Comparison of ENCODE assay signal across 9 cellular contexts in the genomic region with DNA sequence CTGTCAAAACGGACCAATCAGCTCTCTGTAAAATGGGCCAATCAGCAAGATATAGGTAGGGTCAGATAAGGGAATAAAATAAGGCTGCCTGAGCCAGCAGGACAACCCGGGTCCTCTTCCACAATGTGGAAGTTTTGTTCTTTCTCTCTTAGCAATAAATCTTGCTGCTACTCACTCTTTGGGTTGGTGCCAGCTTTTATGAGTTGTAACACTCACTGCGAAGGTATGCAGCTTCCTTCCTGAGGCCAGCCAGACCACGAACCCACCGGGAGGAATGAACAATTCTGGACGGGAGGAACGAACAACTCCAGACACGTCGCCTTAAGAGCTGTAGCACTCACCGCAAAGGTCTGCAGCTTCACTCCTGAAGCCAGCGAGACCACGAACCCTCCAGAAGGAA.
DNase-seq lines count a peak whose midpoint lies in the region; ATAC-seq and TF ChIP-seq lines count a peak whose summit lies in the region.
"Had no signal": no experiment of that assay in that cellular context is flagged by ENCODE, and none has a peak within 500 bp of the region (broad histone marks: within the 10 kb centered on the region; RNA-seq: fewer than 3 reads in every experiment).

No MANE protein-coding gene starts in this region.

- peaks cover 18% of the 10 kb centered on the region; the same call in 2 of the 3 replicates for H3K9me3 Mint-ChIP-seq in GM23338

- H3K4me1 ChIP-seq in SJSA1 (replicated peaks) (peaks cover 23% of the 10 kb centered on the region), fibroblast of lung (ENCODE audit: control insufficient read depth, extremely low read depth, insufficient read depth, low read length) (peaks cover 4% of the 10 kb centered on the region), GM23338 (ENCODE audit: insufficient read depth) (no peaks in the 10 kb centered on the region)

- H2AFZ ChIP-seq in fibroblast of lung (ENCODE audit: low read length) (peak overlapping the region; percentile 34), GM23338 (no peak overlapping the region)

- H3K27me3 ChIP-seq in SJSA1 (replicated peaks) (no peaks in the 10 kb centered on the region), fibroblast of lung (ENCODE audit: control insufficient read depth, insufficient read depth, low read length) (no peaks in the 10 kb centered on the region), GM23338 (ENCODE audit: insufficient read depth) (peaks cover 12% of the 10 kb centered on the region)
- H3K27me3 ChIP-seq: cardiac muscle cell had no signal

- H4K20me1 ChIP-seq in fibroblast of lung (ENCODE audit: control insufficient read depth, extremely low read depth, insufficient read depth, low read length) (no peaks in the 10 kb centered on the region), GM23338 (replicated peaks; ENCODE audit: insufficient read depth) (no peaks in the 10 kb centered on the region)

- H3K27ac Mint-ChIP-seq in GM23338, result no peak overlapping the region
- H3K27ac Mint-ChIP-seq: progenitor cell of endocrine pancreas had no signal

- H3K4me3 ChIP-seq in SJSA1 (no peak overlapping the region), fibroblast of lung (replicated peaks in 1 of 4; ENCODE audit: control extremely low read depth in 1 of 4, insufficient read depth in 1 of 4, low read depth in 3 of 4, low read length in 4 of 4) (no peak overlapping the region), GM23338 (no peak overlapping the region)
- H3K4me3 ChIP-seq: cardiac muscle cell had no signal

- peak overlapping the region; percentile 85 for H3K27ac ChIP-seq in SJSA1
- H3K27ac ChIP-seq in fibroblast of lung (ENCODE audit: insufficient read depth, low read length), result no peak overlapping the region
- H3K27ac ChIP-seq in GM23338 (ENCODE audit: low read depth), result no peak overlapping the region
- H3K27ac ChIP-seq: cardiac muscle cell had no signal

- H3K79me2 ChIP-seq in fibroblast of lung (ENCODE audit: control insufficient read depth, insufficient read depth, low read length), result no peaks in the 10 kb centered on the region
- no peaks in the 10 kb centered on the region for H3K79me2 ChIP-seq in GM23338 (replicated peaks; ENCODE audit: insufficient read depth)

- no peak for ATAC-seq in GM23338

- H3K9ac ChIP-seq in fibroblast of lung (ENCODE audit: insufficient read depth, low read length), result no peak overlapping the region

- no peaks in the 10 kb centered on the region for H3F3A ChIP-seq in GM23338 (replicated peaks; ENCODE audit: low read depth)

- H3K27me3 Mint-ChIP-seq in GM23338 (ENCODE audit: insufficient read depth, low read depth, poor library complexity), result peaks cover 10% of the 10 kb centered on the region
- H3K27me3 Mint-ChIP-seq: progenitor cell of endocrine pancreas had no signal

- DNase-seq in HCEC 1CT (peak; percentile 78), SJSA1 (ENCODE audit: low read depth in 1 of 2, low spot score in 2 of 2) (peak; percentile 94 to 97), fibroblast of lung (ENCODE audit: low read depth in 2 of 2) (peak; percentile 91 to 100), smooth muscle cell of the brain vasculature (ENCODE audit: low read depth, low spot score) (peak; percentile 88), GM23338 (ENCODE audit: low spot score) (no peak), DMS153 (lab: John Stamatoyannopoulos, UW) (no peak), activated gamma-delta T cell treated with Interleukin-2 at 50 U/mL for 16 hours (no peak)

- no peaks in the 10 kb centered on the region for H3K36me3 Mint-ChIP-seq in GM23338 (ENCODE audit: low read depth)

- TF ChIP-seq CTCF in fibroblast of lung (conservative IDR thresholded peaks at IDR 0.05 in 1 of 2, IDR thresholded peaks at IDR 0.05 in 1 of 2; ENCODE audit: low read depth in 1 of 2, low read length in 2 of 2) (no peak), GM23338 (conservative IDR thresholded peaks at IDR 0.05; ENCODE audit: low read depth in 2 of 2) (no peak)

- H3K4me2 ChIP-seq in fibroblast of lung (ENCODE audit: extremely low read depth, insufficient read depth, low read length) (no peak overlapping the region), GM23338 (no peak overlapping the region)

- H3K4me3 Mint-ChIP-seq in GM23338, result no peak overlapping the region

- H3K9me3 ChIP-seq in SJSA1 (replicated peaks) (peaks cover 3% of the 10 kb centered on the region; the same call in 1 of the 2 replicates), fibroblast of lung (ENCODE audit: control insufficient read depth, insufficient read depth, low read depth, low read length) (no peaks in the 10 kb centered on the region)

- H3K36me3 ChIP-seq in SJSA1 (no peaks in the 10 kb centered on the region), fibroblast of lung (ENCODE audit: control insufficient read depth, insufficient read depth, low read length) (no peaks in the 10 kb centered on the region), GM23338 (ENCODE audit: insufficient read depth) (no peaks in the 10 kb centered on the region)
- H3K36me3 ChIP-seq: cardiac muscle cell had no signal

- peaks cover 3% of the 10 kb centered on the region; the same call in 1 of the 3 replicates for H3K4me1 Mint-ChIP-seq in GM23338

- no peaks in the 10 kb centered on the region for H3K9me2 ChIP-seq in GM23338 (ENCODE audit: insufficient read depth)

TF ChIP-seq in GM23338, 12 proteins besides CTCF, POLR2A, EP300 and RAD21:
- TF ChIP-seq, protein P1, sequence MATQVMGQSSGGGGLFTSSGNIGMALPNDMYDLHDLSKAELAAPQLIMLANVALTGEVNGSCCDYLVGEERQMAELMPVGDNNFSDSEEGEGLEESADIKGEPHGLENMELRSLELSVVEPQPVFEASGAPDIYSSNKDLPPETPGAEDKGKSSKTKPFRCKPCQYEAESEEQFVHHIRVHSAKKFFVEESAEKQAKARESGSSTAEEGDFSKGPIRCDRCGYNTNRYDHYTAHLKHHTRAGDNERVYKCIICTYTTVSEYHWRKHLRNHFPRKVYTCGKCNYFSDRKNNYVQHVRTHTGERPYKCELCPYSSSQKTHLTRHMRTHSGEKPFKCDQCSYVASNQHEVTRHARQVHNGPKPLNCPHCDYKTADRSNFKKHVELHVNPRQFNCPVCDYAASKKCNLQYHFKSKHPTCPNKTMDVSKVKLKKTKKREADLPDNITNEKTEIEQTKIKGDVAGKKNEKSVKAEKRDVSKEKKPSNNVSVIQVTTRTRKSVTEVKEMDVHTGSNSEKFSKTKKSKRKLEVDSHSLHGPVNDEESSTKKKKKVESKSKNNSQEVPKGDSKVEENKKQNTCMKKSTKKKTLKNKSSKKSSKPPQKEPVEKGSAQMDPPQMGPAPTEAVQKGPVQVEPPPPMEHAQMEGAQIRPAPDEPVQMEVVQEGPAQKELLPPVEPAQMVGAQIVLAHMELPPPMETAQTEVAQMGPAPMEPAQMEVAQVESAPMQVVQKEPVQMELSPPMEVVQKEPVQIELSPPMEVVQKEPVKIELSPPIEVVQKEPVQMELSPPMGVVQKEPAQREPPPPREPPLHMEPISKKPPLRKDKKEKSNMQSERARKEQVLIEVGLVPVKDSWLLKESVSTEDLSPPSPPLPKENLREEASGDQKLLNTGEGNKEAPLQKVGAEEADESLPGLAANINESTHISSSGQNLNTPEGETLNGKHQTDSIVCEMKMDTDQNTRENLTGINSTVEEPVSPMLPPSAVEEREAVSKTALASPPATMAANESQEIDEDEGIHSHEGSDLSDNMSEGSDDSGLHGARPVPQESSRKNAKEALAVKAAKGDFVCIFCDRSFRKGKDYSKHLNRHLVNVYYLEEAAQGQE (IDR thresholded peaks at IDR 0.05; ENCODE audit: unreplicated experiment), result no peak

Comparison
In these comparisons a context has a peak if more than half of its experiments do, and no peak if none do; other contexts are left out.
1. DNase-seq: peak in HCEC 1CT (single experiment), SJSA1 (2 of 2), fibroblast of lung (2 of 2) and smooth muscle cell of the brain vasculature (single experiment); none in GM23338 (single experiment), DMS153 (single experiment) and activated gamma-delta T cell treated with Interleukin-2 at 50 U/mL for 16 hours (single experiment).